Comparison of ENCODE assay signal across 14 cellular contexts in the genomic region with DNA sequence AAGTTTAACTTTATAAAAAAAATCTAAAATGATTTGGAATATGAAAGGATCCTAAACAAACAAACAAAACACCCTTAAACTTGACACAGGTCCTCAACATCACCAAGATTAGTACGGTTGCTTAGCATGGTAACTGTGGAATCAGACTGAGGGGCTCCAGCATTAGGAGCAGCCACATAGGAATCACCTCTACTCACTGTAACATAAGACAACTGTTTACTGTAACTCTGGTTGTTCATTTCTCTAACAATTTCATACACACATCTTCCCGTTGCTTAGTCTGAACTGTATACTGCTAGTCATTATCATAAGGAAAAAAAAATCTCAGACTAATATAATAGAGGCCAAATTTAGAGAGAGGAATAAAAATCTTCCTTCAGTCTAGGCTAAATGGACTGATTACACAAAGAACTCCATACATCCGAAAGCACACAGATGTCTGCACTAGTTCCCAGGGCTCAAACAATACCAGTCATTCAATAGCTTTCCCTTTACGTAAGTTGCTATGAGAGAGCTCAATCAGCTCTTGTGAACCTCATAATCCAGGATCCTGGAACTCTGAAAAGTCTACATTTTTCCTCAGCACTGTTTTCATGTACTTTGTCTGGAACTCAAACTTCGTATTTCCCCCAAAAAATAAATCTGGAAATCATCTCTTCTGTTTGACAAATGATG. TPM values are rescaled to one million over a fixed set of nuclear protein-coding genes. Genes with fewer than 3 reads are reported as not detected.
DNase-seq lines count a peak whose midpoint lies in the region; ATAC-seq, FAIRE-seq and TF ChIP-seq lines count a peak whose summit lies in the region.
"Had no signal": no experiment of that assay in that cellular context is flagged by ENCODE, and none has a peak within 500 bp of the region (broad histone marks: within the 10 kb centered on the region; RNA-seq: fewer than 3 reads in every experiment).

No MANE protein-coding gene starts in this region.

- H3K4me2 ChIP-seq in endothelial cell of umbilical vein (ENCODE audit: insufficient read depth, low read length): no peak overlapping the region

- intact Hi-C loops in endothelial cell of umbilical vein (cut with micrococcal nuclease) (no loop called here), mucosa of descending colon (cut with DNase I, micrococcal nuclease) (no loop called here), colonic mucosa (cut with DNase I) (no loop called here), esophagus muscularis mucosa (cut with DNase I) (no loop called here)

- WGBS in esophagus muscularis mucosa: 51% methylated on average over 5 of the region's 5 CpGs

- peaks cover 55% of the 10 kb centered on the region for H3K79me2 ChIP-seq in endothelial cell of umbilical vein (ENCODE audit: control insufficient read depth, insufficient read depth, low read length)

- no peaks in the 10 kb centered on the region for H3K9me1 ChIP-seq in endothelial cell of umbilical vein (replicated peaks; ENCODE audit: control insufficient read depth, extremely low read depth, insufficient read depth, low read length)

- ATAC-seq in mucosa of descending colon (peak; percentile 50), GM19351 (IDR thresholded peaks at IDR 0.05; ENCODE audit: unreplicated experiment) (no peak)
- ATAC-seq: gastrocnemius medialis, T-cell had no signal

- dilution Hi-C loops in endothelial cell of umbilical vein (cut with MboI; ENCODE audit: extremely low pct_ligation_motif_present, low sequenced_read_pairs): no loop called here

- no peaks in the 10 kb centered on the region for H3K27me3 ChIP-seq in endothelial cell of umbilical vein (ENCODE audit: control insufficient read depth in 2 of 2, insufficient read depth in 2 of 2, low read length in 2 of 2)
- H3K27me3 ChIP-seq in colonic mucosa: no peaks in the 10 kb centered on the region
- H3K27me3 ChIP-seq in esophagus muscularis mucosa: no peaks in the 10 kb centered on the region
- H3K27me3 ChIP-seq: gastrocnemius medialis had no signal

- CTCF ChIA-PET in endothelial cell of umbilical vein (lab: Charles Lee): interaction anchor here (1.1 kb wide), 1 partner anchor 10 kb away, joined by 3 read pairs; no protein-coding TSS in a partner anchor

- TF ChIP-seq POLR2A in endothelial cell of umbilical vein (IDR thresholded peaks at IDR 0.05; ENCODE audit: low read depth, low read length) (no peak), esophagus muscularis mucosa (IDR thresholded peaks at IDR 0.05; ENCODE audit: low read depth) (no peak)

- no peak overlapping the region for H3K9ac ChIP-seq in endothelial cell of umbilical vein (replicated peaks; ENCODE audit: extremely low read depth, insufficient read depth, low read length)
- no peak overlapping the region for H3K9ac ChIP-seq in colonic mucosa (ENCODE audit: low read depth in 2 of 2, low read length in 2 of 2)

- FAIRE-seq in endothelial cell of umbilical vein (lab: Jason Lieb, UNC): no peak
- FAIRE-seq: GM19239 had no signal

- TF ChIP-seq EP300 in esophagus muscularis mucosa (IDR thresholded peaks at IDR 0.05): no peak

- no peaks in the 10 kb centered on the region for H4K20me1 ChIP-seq in endothelial cell of umbilical vein (replicated peaks; ENCODE audit: control insufficient read depth, extremely low read depth, insufficient read depth, low read length)

- H3K36me3 ChIP-seq in endothelial cell of umbilical vein (ENCODE audit: control insufficient read depth in 2 of 2, extremely low read depth in 1 of 2, insufficient read depth in 2 of 2, low read length in 2 of 2): peaks cover 1 to 3% of the 10 kb centered on the region in 2 experiments
- no peaks in the 10 kb centered on the region for H3K36me3 ChIP-seq in mucosa of descending colon (ENCODE audit: low read depth)
- no peaks in the 10 kb centered on the region for H3K36me3 ChIP-seq in colonic mucosa
- peaks cover 0 to 9% (median 4%) of the 10 kb centered on the region in 4 donors for H3K36me3 ChIP-seq in esophagus muscularis mucosa
- H3K36me3 ChIP-seq: gastrocnemius medialis had no signal

- DNase-seq in Ammon's horn (ENCODE audit: low spot score) (peak; percentile 90), NCI-H526 (lab: John Stamatoyannopoulos, UW) (peak; percentile 70 to 83), endothelial cell of umbilical vein (ENCODE audit: low read depth, low spot score) (peak; percentile 22), mucosa of descending colon (no peak), colonic mucosa (no peak), NCI-H1105 treated with DMSO at 0.1 percent for 48 hours (lab: John Stamatoyannopoulos, UW) (no peak), esophagus muscularis mucosa (ENCODE audit: extremely low spot score) (no peak)
- DNase-seq: activated naive CD8-positive, alpha-beta T cell treated with anti-CD3 and anti-CD28 coated beads for 36 hours; gastrocnemius medialis; NCI-H446; T-cell had no signal

- H2AFZ ChIP-seq in endothelial cell of umbilical vein (ENCODE audit: low read depth, low read length): no peak overlapping the region

- no peaks in the 10 kb centered on the region for H3K9me3 ChIP-seq in endothelial cell of umbilical vein (replicated peaks; ENCODE audit: control insufficient read depth, insufficient read depth, low read length)
- H3K9me3 ChIP-seq in mucosa of descending colon: no peaks in the 10 kb centered on the region
- H3K9me3 ChIP-seq in colonic mucosa: no peaks in the 10 kb centered on the region
- no peaks in the 10 kb centered on the region for H3K9me3 ChIP-seq in esophagus muscularis mucosa
- H3K9me3 ChIP-seq: gastrocnemius medialis had no signal

- POLR2A ChIA-PET in endothelial cell of umbilical vein (lab: Charles Lee): no interaction called here

- TF ChIP-seq CTCF in endothelial cell of umbilical vein (IDR thresholded peaks at IDR 0.05; ENCODE audit: extremely low read depth in 1 of 2, insufficient read depth in 1 of 2, low read depth in 1 of 2, low read length in 2 of 2): no peak
- TF ChIP-seq CTCF in mucosa of descending colon (IDR thresholded peaks at IDR 0.05): no peak
- TF ChIP-seq CTCF in colonic mucosa (IDR thresholded peaks at IDR 0.05): no peak
- TF ChIP-seq CTCF in esophagus muscularis mucosa (IDR thresholded peaks at IDR 0.05): no peak

- no peak overlapping the region for H3K4me3 ChIP-seq in endothelial cell of umbilical vein (replicated peaks in 1 of 3; ENCODE audit: insufficient read depth in 1 of 3, low read depth in 1 of 3, low read length in 3 of 3)
- no peak overlapping the region for H3K4me3 ChIP-seq in mucosa of descending colon
- H3K4me3 ChIP-seq in colonic mucosa: no peak overlapping the region
- H3K4me3 ChIP-seq in esophagus muscularis mucosa: no peak overlapping the region
- H3K4me3 ChIP-seq: gastrocnemius medialis had no signal

- H3K4me1 ChIP-seq in endothelial cell of umbilical vein (ENCODE audit: control insufficient read depth, extremely low read depth, insufficient read depth, low read length): peaks cover 12% of the 10 kb centered on the region
- H3K4me1 ChIP-seq in mucosa of descending colon (ENCODE audit: low read depth): no peaks in the 10 kb centered on the region
- H3K4me1 ChIP-seq in colonic mucosa: no peaks in the 10 kb centered on the region
- H3K4me1 ChIP-seq in esophagus muscularis mucosa: peaks cover 0 to 42% (median 27%) of the 10 kb centered on the region in 4 donors

- H3K27ac ChIP-seq in endothelial cell of umbilical vein (ENCODE audit: insufficient read depth, low read depth, low read length) (no peak overlapping the region), colonic mucosa (no peak overlapping the region), esophagus muscularis mucosa (replicated peaks in 1 of 4) (no peak overlapping the region)
- H3K27ac ChIP-seq: C4-2B, gastrocnemius medialis had no signal

- BruUV-seq in endothelial cell of umbilical vein (replicated peaks; lab: Mats Ljungman, UMichigan): no TSS peak

TF ChIP-seq in endothelial cell of umbilical vein, 7 proteins besides CTCF, POLR2A, EP300 and RAD21:
- TF ChIP-seq GATA2 (IDR thresholded peaks at IDR 0.05; ENCODE audit: insufficient read depth, insufficient read length, low read depth, low read length): no peak
- no peak for TF ChIP-seq EZH2 (IDR thresholded peaks at IDR 0.05; ENCODE audit: borderline replicate concordance, low read depth, low read length, severe bottlenecking)
- no peak for TF ChIP-seq POLR2AphosphoS5 (IDR thresholded peaks at IDR 0.05; ENCODE audit: insufficient read depth, low read depth, low read length)
- TF ChIP-seq FOS (IDR thresholded peaks at IDR 0.05; ENCODE audit: borderline replicate concordance, insufficient read depth, low read length): no peak
- no peak for TF ChIP-seq MAX (IDR thresholded peaks at IDR 0.05; ENCODE audit: insufficient read depth, insufficient read length)
- TF ChIP-seq MYC (IDR thresholded peaks at IDR 0.05; ENCODE audit: low read depth, low read length): no peak
- TF ChIP-seq JUN (IDR thresholded peaks at IDR 0.05; ENCODE audit: borderline replicate concordance, insufficient read depth, insufficient read length, low read depth): no peak
TF ChIP-seq in endothelial cell of umbilical vein: peak in this region for 0.

RNA-seq across cellular contexts. Expression of gene LRP6, which starts 26.0 kb away (rescaled TPM):
- total RNA-seq in endothelial cell of umbilical vein: 40.1 and 41.7 TPM in 2 replicates
- 28.5 and 31.0 TPM in 2 replicates for polyA plus RNA-seq in endothelial cell of umbilical vein
- 12.6 and 12.8 TPM in 2 replicates for polyA plus RNA-seq in endothelial cell of umbilical vein (2011; cell fraction: cytosol; rRNA removed)
- polyA plus RNA-seq in endothelial cell of umbilical vein (2011; cell fraction: nucleus; rRNA removed): 43.6 and 53.4 TPM in 2 replicates
- 16.6 and 17.8 TPM in 2 replicates for polyA plus RNA-seq in endothelial cell of umbilical vein (2012)
- 193 and 205 TPM in 2 replicates for polyA minus RNA-seq in endothelial cell of umbilical vein
- polyA minus RNA-seq in endothelial cell of umbilical vein (2011; cell fraction: cytosol; rRNA and poly(A)+ RNA removed): 27.8 TPM
- 81.5 and 90.1 TPM in 2 replicates for polyA minus RNA-seq in endothelial cell of umbilical vein (2011; cell fraction: nucleus; rRNA and poly(A)+ RNA removed)
- total RNA-seq in mucosa of descending colon: 10 to 100 TPM; 32.2 to 57.2 (median 37.2) TPM
- 10 to 100 TPM; 26.2 to 37.9 TPM for total RNA-seq in colonic mucosa
- 10 to 100 TPM; 26.2 to 61.1 (median 34.8) TPM for total RNA-seq in esophagus muscularis mucosa

Comparison
In these comparisons a context has a peak if more than half of its experiments do, and no peak if none do; other contexts are left out.
1. DNase-seq: peak in Ammon's horn (single experiment), NCI-H526 (2 of 2) and endothelial cell of umbilical vein (single experiment); none in mucosa of descending colon (0 of 3), colonic mucosa (single experiment), NCI-H1105 treated with DMSO at 0.1 percent for 48 hours (single experiment) and esophagus muscularis mucosa (single experiment).